ENCODE assay signal across 8 cellular contexts in the genomic region with DNA sequence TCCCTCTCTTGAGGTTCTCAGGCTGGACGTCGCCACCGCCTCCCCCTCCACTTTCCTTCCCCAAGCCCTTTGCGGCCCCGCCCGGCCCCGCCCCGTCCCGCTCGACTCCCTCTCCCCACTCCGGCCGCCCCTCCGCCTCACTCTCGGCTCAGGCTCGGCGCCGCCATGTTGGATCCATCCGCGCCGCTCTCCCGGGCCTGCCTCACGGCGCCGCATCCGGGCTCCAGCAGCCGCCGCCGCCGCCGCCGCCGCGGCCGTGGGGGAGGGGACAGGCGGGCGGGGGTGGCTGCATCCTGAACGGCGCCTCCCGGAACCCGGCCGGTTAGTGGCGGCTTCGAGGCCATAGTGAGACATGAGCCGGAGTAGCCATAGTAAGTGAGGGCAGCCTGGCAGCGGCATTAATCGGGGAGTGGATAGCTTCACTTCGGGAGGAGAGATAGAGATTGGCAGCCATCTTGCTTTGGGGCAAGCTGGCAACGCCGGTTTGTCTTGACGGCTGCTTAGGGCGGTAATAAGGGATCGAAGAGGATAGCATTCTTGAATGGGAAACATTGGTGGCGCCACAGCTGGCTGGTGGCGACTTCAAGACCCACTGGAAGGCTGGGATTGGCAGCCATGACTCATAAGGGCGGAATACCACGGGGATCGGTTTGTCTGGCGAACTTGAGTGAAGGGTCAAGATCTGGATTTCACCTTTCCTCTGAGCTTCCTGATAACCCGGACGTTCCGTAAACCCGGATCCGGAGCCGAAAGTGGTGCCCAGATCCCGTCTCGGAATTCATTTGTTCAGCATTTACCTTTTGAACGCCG. TPM values are rescaled to one million over a fixed set of nuclear protein-coding genes. Genes with fewer than 3 reads are reported as not detected.
DNase-seq lines count a peak whose midpoint lies in the region; ATAC-seq, FAIRE-seq and TF ChIP-seq lines count a peak whose summit lies in the region.

A gene with protein sequence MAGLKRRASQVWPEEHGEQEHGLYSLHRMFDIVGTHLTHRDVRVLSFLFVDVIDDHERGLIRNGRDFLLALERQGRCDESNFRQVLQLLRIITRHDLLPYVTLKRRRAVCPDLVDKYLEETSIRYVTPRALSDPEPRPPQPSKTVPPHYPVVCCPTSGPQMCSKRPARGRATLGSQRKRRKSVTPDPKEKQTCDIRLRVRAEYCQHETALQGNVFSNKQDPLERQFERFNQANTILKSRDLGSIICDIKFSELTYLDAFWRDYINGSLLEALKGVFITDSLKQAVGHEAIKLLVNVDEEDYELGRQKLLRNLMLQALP (minus strand): TSS at position 258 of the 810 bp plus-strand sequence. CDS start 8,205 bp downstream, outside the sequence.

- peaks cover 45 to 50% (median 47%) of the 10 kb centered on the region in 3 donors for H3K4me1 Mint-ChIP-seq in T-cell

- H3K9me3 Mint-ChIP-seq in T-cell = no peaks in the 10 kb centered on the region

- POLR2A ChIA-PET in T-cell (lab: Charles Lee) = interaction anchor here (0.6 to 2.5 kb wide), 12 partner anchors 12 to 112 kb away, joined by 3 to 18 read pairs (median 4); a partner anchor contains a TSS

- H3K4me1 ChIP-seq in heart left ventricle (peaks cover 5 to 74% (median 41%) of the 10 kb centered on the region in 12 donors), upper lobe of right lung (peaks cover 55% of the 10 kb centered on the region)

- DNase-seq in GM12891 (ENCODE audit: insufficient read length, low spot score) (peak; percentile 89), NCI-H1436 treated with DMSO at 0.1 percent for 48 hours (lab: John Stamatoyannopoulos, UW) (peak; percentile 85), T-cell (peak; percentile 78 to 91 (median 86)), heart left ventricle (peak; percentile 95 to 97 (median 96)), posterior vena cava (ENCODE audit: low spot score) (peak; percentile 98), upper lobe of right lung (peak; percentile 96)

- intact Hi-C loops in heart left ventricle (cut with DNase I) (loop anchor here in 8 of 10 donors (1.0 to 10.0 kb wide), 8 partner anchors 14 to 138 kb away; a partner anchor contains a TSS), posterior vena cava (cut with DNase I) (no loop called here), upper lobe of right lung (cut with DNase I) (no loop called here)

- FAIRE-seq in GM12891 (lab: Jason Lieb, UNC) = peak; percentile 85

- H3K27ac ChIP-seq in adipose tissue (ENCODE audit: low read depth, low read length) (peak within 1 kb of the TSS; percentile 90), heart left ventricle (peak within 1 kb of the TSS; percentile 87 to 99 (median 97)), upper lobe of right lung (peak within 1 kb of the TSS; percentile 96)

- H3K27ac Mint-ChIP-seq in T-cell = peak within 1 kb of the TSS; percentile 90 to 94

- H3K9me3 ChIP-seq in heart left ventricle (no peaks in the 10 kb centered on the region), upper lobe of right lung (no peaks in the 10 kb centered on the region)

- 0 to 1% (median 0%) methylated on average over 63 to 68 of the region's 68 CpGs for WGBS in adipose tissue, 3 donors
- WGBS in heart left ventricle, 4 donors = 1% methylated on average over 23 to 68 of the region's 68 CpGs

- H3K36me3 ChIP-seq in heart left ventricle (peaks cover 0 to 31% (median 26%) of the 10 kb centered on the region in 9 donors), upper lobe of right lung (peaks cover 19% of the 10 kb centered on the region)

- H3K36me3 Mint-ChIP-seq in T-cell = peaks cover 13% of the 10 kb centered on the region

- ATAC-seq in HG02840 (IDR thresholded peaks at IDR 0.05; ENCODE audit: low FRiP score, unreplicated experiment) (peak; percentile 96), T-cell (replicated peaks in 1 of 4) (peak; percentile 94 to 96 (median 95)), heart left ventricle (peak; percentile 93 to 97 (median 96)), upper lobe of right lung (peak; percentile 95)

- H3K4me3 ChIP-seq in heart left ventricle = peak within 1 kb of the TSS; percentile 42 to 92 (median 71)
- peak within 1 kb of the TSS; percentile 69 for H3K4me3 ChIP-seq in upper lobe of right lung

- no peaks in the 10 kb centered on the region for H3K27me3 Mint-ChIP-seq in T-cell

- TF ChIP-seq CTCF in heart left ventricle (IDR thresholded peaks at IDR 0.05) = peak in 3 of 12 donors; percentile 9 to 30 (median 22)
- TF ChIP-seq CTCF in upper lobe of right lung (IDR thresholded peaks at IDR 0.05) = no peak

- no peak within 1 kb of the TSS for H3K4me3 Mint-ChIP-seq in T-cell

- TF ChIP-seq POLR2A in GM12891 (IDR thresholded peaks at IDR 0.05; ENCODE audit: low read depth, low read length) = no peak
- TF ChIP-seq POLR2A in heart left ventricle (IDR thresholded peaks at IDR 0.05) = peak in 1 of 2 donors; percentile 48

- CTCF ChIA-PET in T-cell (lab: Charles Lee) = interaction anchor here (0.6 to 2.0 kb wide), 12 partner anchors 11 to 93 kb away, joined by 3 to 11 read pairs (median 5); a partner anchor contains a TSS

- H3K27me3 ChIP-seq in heart left ventricle (no peaks in the 10 kb centered on the region), upper lobe of right lung (no peaks in the 10 kb centered on the region)

TF ChIP-seq in GM12891, 5 proteins besides CTCF, POLR2A, EP300 and RAD21:
- no peak for TF ChIP-seq PAX5 (IDR thresholded peaks at IDR 0.05; ENCODE audit: insufficient read depth, low read length, severe bottlenecking)
- 0 out of 2 replicates have a peak, but pooled peaks have one; percentile 11 for TF ChIP-seq TAF1 (IDR thresholded peaks at IDR 0.05; ENCODE audit: low read depth, low read length)
- no peak for TF ChIP-seq POU2F2 (IDR thresholded peaks at IDR 0.05; ENCODE audit: low read depth, low read length)
- no peak for TF ChIP-seq SPI1 (IDR thresholded peaks at IDR 0.05; ENCODE audit: low read depth, low read length)
- TF ChIP-seq POLR2AphosphoS5 (IDR thresholded peaks at IDR 0.05; ENCODE audit: low read depth, low read length) = no peak

RNA-seq across cellular contexts. Expression of the gene that starts here (rescaled TPM):
- polyA plus RNA-seq in GM12891 (2012; ENCODE audit: low read depth, missing spikeins) = 19.7 TPM
- total RNA-seq in T-cell (10 to 100 TPM; 34.3 to 43.6 (median 40.6) TPM), heart left ventricle (10 to 100 TPM; 20.8 to 36.0 (median 26.5) TPM), posterior vena cava (10 to 100 TPM; 32.1 to 35.8 TPM), upper lobe of right lung (37.5 TPM)
- polyA plus RNA-seq in adipose tissue (10 to 100 TPM; 17.4 to 46.3 (median 29.7) TPM), heart left ventricle (10 to 100 TPM; 13.8 to 38.8 TPM)

Comparison
In these comparisons a context has a peak if more than half of its experiments do, and no peak if none do; other contexts are left out.
1. Peak in every context shown above with its lines: DNase-seq, ATAC-seq, H3K4me3 ChIP-seq and H3K27ac ChIP-seq.
2. intact Hi-C loops: an anchor here in heart left ventricle (1.0 to 10.0 kb wide); none called in posterior vena cava and upper lobe of right lung.